In genomic region chr16:46687486-46687885, GRCh38 we compare ENCODE assay signal across 11 cellular contexts. TPM values are rescaled to one million over a fixed set of nuclear protein-coding genes. Genes with fewer than 3 reads are reported as not detected.
A peak's percentile ranks its signal among the peaks of the same experiment; 100 is the strongest.
DNase-seq lines count a peak whose midpoint lies in the region; ATAC-seq, FAIRE-seq and TF ChIP-seq lines count a peak whose summit lies in the region.
"Had no signal": no experiment of that assay in that cellular context is flagged by ENCODE, and none has a peak within 500 bp of the region (broad histone marks: within the 10 kb centered on the region; RNA-seq: fewer than 3 reads in every experiment).

No MANE protein-coding gene starts in this region.

- in situ Hi-C loops in K562 (cut with MboI) = loop anchor here (5.0 kb wide), 1 partner anchor 65 kb away; no protein-coding TSS in a partner anchor

- DNase-seq in right cardiac atrium (no peak), left cardiac atrium (no peak), K562 (ENCODE audit: extremely low read depth in 1 of 4, low spot score in 3 of 4) (peak in 1 of 4 experiments; percentile 7), lower lobe of right lung (no peak), pancreas (no peak), SIG-M5 (lab: John Stamatoyannopoulos, UW) (no peak), 8988T (no peak)
- DNase-seq: activated CD4-positive, alpha-beta T cell treated with anti-CD3 and anti-CD28 coated beads, Interleukin-2, amount 50 U/mL, for 4 hours; NCI-H510A; stimulated activated naive CD4-positive, alpha-beta T cell had no signal

- H3K27ac ChIP-seq in right cardiac atrium (ENCODE audit: low read length) (no peak overlapping the region), K562 (ENCODE audit: extremely low read depth, low read depth, low read length) (peak overlapping the region; percentile 74; the same call in 1 of the 3 replicates), lower lobe of right lung (peak overlapping the region; percentile 88), pancreas (no peak overlapping the region)

- H3K9me3 ChIP-seq in right cardiac atrium (ENCODE audit: control insufficient read depth, low read length) = no peaks in the 10 kb centered on the region
- H3K9me3 ChIP-seq in K562 (replicated peaks; ENCODE audit: control insufficient read depth, insufficient read depth, low read depth, low read length) = no peaks in the 10 kb centered on the region
- H3K9me3 ChIP-seq in lower lobe of right lung = no peaks in the 10 kb centered on the region
- H3K9me3 ChIP-seq in pancreas = no peaks in the 10 kb centered on the region

- POLR2A ChIA-PET in K562 (lab: Yijun Ruan, JAX) = interaction anchor here (0.6 kb wide), 2 partner anchors 150 to 167 kb away, joined by 3 read pairs; no protein-coding TSS in a partner anchor

- TF ChIP-seq CTCF in K562 (IDR thresholded peaks at IDR 0.05 in 2 of 3, conservative IDR thresholded peaks at IDR 0.05 in 1 of 3; ENCODE audit: insufficient read depth in 2 of 3, low read depth in 1 of 3, low read length in 3 of 3) (no peak), lower lobe of right lung (IDR thresholded peaks at IDR 0.05) (no peak), pancreas (IDR thresholded peaks at IDR 0.05) (no peak)

- FAIRE-seq in K562 (lab: Jason Lieb, UNC) (no peak), pancreas (lab: Jason Lieb, UNC) (no peak)

- H2AFZ ChIP-seq in K562 (ENCODE audit: low read depth, low read length) = no peak overlapping the region

- CTCF ChIA-PET in K562 (lab: Yijun Ruan, JAX; ENCODE audit: low intra/inter-chr PET ratio) = interaction anchor here (1.3 kb wide), 1 partner anchor 14 kb away, joined by 3 read pairs; no protein-coding TSS in a partner anchor

- intact Hi-C loops in right cardiac atrium (cut with DNase I) = loop anchor here in 1 of 4 donors (10.0 kb wide), 1 partner anchor 117 kb away; no protein-coding TSS in a partner anchor
- intact Hi-C loops in left cardiac atrium (cut with DNase I) = loop anchor here in 1 of 2 donors (10.0 kb wide), 1 partner anchor 107 kb away; no protein-coding TSS in a partner anchor
- intact Hi-C loops in K562 (cut with micrococcal nuclease) = loop anchor here (5.0 kb wide), 1 partner anchor 145 kb away; the partner anchor contains the start of gene C16orf87
- intact Hi-C loops in lower lobe of right lung (cut with DNase I) = no loop called here
- intact Hi-C loops in pancreas (cut with DNase I) = no loop called here

- peak overlapping the region; percentile 56 to 65; a peak in 3 of 4 replicates for H3K9ac ChIP-seq in K562 (ENCODE audit: insufficient read depth in 1 of 2, low read depth in 2 of 2, low read length in 2 of 2)

- H3K4me3 ChIP-seq in right cardiac atrium (ENCODE audit: low read length) (peak overlapping the region; percentile 72), K562 (peak overlapping the region; percentile 76), lower lobe of right lung (peak overlapping the region; percentile 97), pancreas (peak overlapping the region in 2 of 4 donors; percentile 82 to 88)

- peaks cover 89% of the 10 kb centered on the region for H3K79me2 ChIP-seq in K562 (ENCODE audit: control insufficient read depth, insufficient read depth, low read length)

- TF ChIP-seq POLR2A in K562 (conservative IDR thresholded peaks at IDR 0.05) = no peak

- no peaks in the 10 kb centered on the region for H3K27me3 ChIP-seq in right cardiac atrium (ENCODE audit: control insufficient read depth, insufficient read depth)
- no peaks in the 10 kb centered on the region for H3K27me3 ChIP-seq in K562 (ENCODE audit: control insufficient read depth in 2 of 2, insufficient read depth in 2 of 2, low read length in 2 of 2)
- no peaks in the 10 kb centered on the region for H3K27me3 ChIP-seq in lower lobe of right lung (ENCODE audit: low read depth)
- H3K27me3 ChIP-seq in pancreas = no peaks in the 10 kb centered on the region

- peaks cover 31% of the 10 kb centered on the region for H4K20me1 ChIP-seq in K562 (replicated peaks; ENCODE audit: control insufficient read depth, insufficient read depth, low read length)

- no peak for TF ChIP-seq RAD21 in K562 (CRISPR knock-in tag; conservative IDR thresholded peaks at IDR 0.05 in 1 of 2, IDR thresholded peaks at IDR 0.05 in 1 of 2)

- ATAC-seq in right cardiac atrium (no peak), left cardiac atrium (no peak), K562 (no peak), lower lobe of right lung (no peak), pancreas (no peak), HG03354 (IDR thresholded peaks at IDR 0.05; ENCODE audit: poor library complexity, severe bottlenecking, unreplicated experiment) (no peak)

- H3K9me1 ChIP-seq in K562 (ENCODE audit: control insufficient read depth, insufficient read depth, low read length) = no peaks in the 10 kb centered on the region

- WGBS in right cardiac atrium = 64% methylated on average over 9 of the region's 9 CpGs
- WGBS in K562 (ENCODE audit: insufficient coverage, low coverage, missing lambda C conversion rate) = 41% methylated on average over 9 of the region's 9 CpGs
- 68 to 72% methylated on average over 9 of the region's 9 CpGs for WGBS in pancreas, 2 donors

- peaks cover 21% of the 10 kb centered on the region; the same call in 2 of the 3 replicates for H3K36me3 ChIP-seq in K562 (ENCODE audit: control insufficient read depth, insufficient read depth, low read length)
- no peaks in the 10 kb centered on the region for H3K36me3 ChIP-seq in lower lobe of right lung
- no peaks in the 10 kb centered on the region for H3K36me3 ChIP-seq in pancreas

- no peak for TF ChIP-seq EP300 in K562 (IDR thresholded peaks at IDR 0.05; ENCODE audit: low read length)

- peak overlapping the region; percentile 98 for H3K4me2 ChIP-seq in K562 (ENCODE audit: insufficient read depth, low read length)

- peaks cover 5% of the 10 kb centered on the region for H3K4me1 ChIP-seq in right cardiac atrium (ENCODE audit: control insufficient read depth, insufficient read depth, low read length)
- peaks cover 6 to 19% of the 10 kb centered on the region in 2 experiments; a peak in 4 of 5 replicates for H3K4me1 ChIP-seq in K562 (replicated peaks in 1 of 2; ENCODE audit: control insufficient read depth in 2 of 2, insufficient read depth in 2 of 2, low read length in 2 of 2)
- H3K4me1 ChIP-seq in lower lobe of right lung = peaks cover 49% of the 10 kb centered on the region
- peaks cover 5 to 31% (median 23%) of the 10 kb centered on the region in 3 donors for H3K4me1 ChIP-seq in pancreas

- TSS peak; percentile 50 for BruUV-seq in K562 (replicated peaks; lab: Mats Ljungman, UMichigan)

TF ChIP-seq in K562, 482 proteins besides CTCF, POLR2A, EP300 and RAD21 (continues in another document):
- TF ChIP-seq ZFP30 (CRISPR knock-in tag; IDR thresholded peaks at IDR 0.05; ENCODE audit: borderline replicate concordance) (no peak), HNRNPK (IDR thresholded peaks at IDR 0.05; ENCODE audit: low read depth, low read length, poor library complexity, severe bottlenecking) (no peak), ASH1L (IDR thresholded peaks at IDR 0.05; ENCODE audit: borderline replicate concordance, low read depth, partially characterized antibody) (no peak)

RNA-seq across cellular contexts. Expression of gene VPS35, which starts 1.5 kb away (rescaled TPM):
- 10 to 100 TPM; 77.5 to 94.2 (median 84.9) TPM for total RNA-seq in right cardiac atrium
- polyA plus RNA-seq in right cardiac atrium = 26.7 TPM
- total RNA-seq in left cardiac atrium = 10 to 100 TPM; 68.0 to 74.0 TPM
- 37.9 and 110 TPM in 2 replicates for total RNA-seq in K562 (2011; cell fraction: chromatin; rRNA removed; ENCODE audit: low replicate concordance)
- total RNA-seq in K562 (2011; cell fraction: nucleolus; rRNA removed) = 25.9 and 27.2 TPM in 2 replicates
- total RNA-seq in K562 (2011; cell fraction: nucleoplasm; rRNA removed) = 43.5 and 65.2 TPM in 2 replicates
- 30.4 and 32.7 TPM in 2 replicates for total RNA-seq in K562 (2014; rRNA removed)
- total RNA-seq in K562 (2014; rRNA removed; fragmentation: Illumina TruSeq; extraction: Trizol) = 74.6 and 84.8 TPM in 2 replicates
- total RNA-seq in K562 (2015; rRNA removed; fragmentation: Illumina TruSeq; extraction: Trizol) = 66.2 and 69.9 TPM in 2 replicates
- total RNA-seq in K562 (2021) = 84.4 and 87.3 TPM in 2 replicates
- 40.2 and 53.3 TPM in 2 replicates for polyA plus RNA-seq in K562 (2011; rRNA removed)
- 11.4 and 16.9 TPM in 2 replicates for polyA plus RNA-seq in K562 (2011; cell fraction: cytosol; rRNA removed)
- polyA plus RNA-seq in K562 (2011; cell fraction: nucleus; rRNA removed) = 12.0 and 21.6 TPM in 2 replicates
- polyA plus RNA-seq in K562 (2012) = 58.4 and 83.6 TPM in 2 replicates
- 48.6 and 57.4 TPM in 2 replicates for polyA plus RNA-seq in K562 (2014; fragmentation: Illumina TruSeq; extraction: Trizol)
- polyA plus RNA-seq in K562 (2014; fragmentation: Nextera tagmentation; extraction: Ambion mirVana) = 100 to 1,000 TPM in 1 of 2 experiments, 10 to 100 TPM in 1; 90.4 to 131 TPM
- polyA plus RNA-seq in K562 (2014; rRNA removed) = 35.0 and 42.5 TPM in 2 replicates
- polyA minus RNA-seq in K562 (2011; rRNA and poly(A)+ RNA removed) = 82.5 and 93.0 TPM in 2 replicates
- polyA minus RNA-seq in K562 (2011; cell fraction: cytosol; rRNA and poly(A)+ RNA removed) = 42.1 and 43.0 TPM in 2 replicates
- 39.7 and 71.0 TPM in 2 replicates for polyA minus RNA-seq in K562 (2011; cell fraction: nucleus; rRNA and poly(A)+ RNA removed)
- total RNA-seq in lower lobe of right lung = 98.9 TPM
- total RNA-seq in pancreas = 10 to 100 TPM; 19.3 to 49.9 (median 33.1) TPM
- 10 to 100 TPM in 1 of 2 donors, 1 to 10 TPM in 1; 6.6 to 15.2 TPM for polyA plus RNA-seq in pancreas

RNA-seq across cellular contexts. Expression of gene ORC6, which starts 2.0 kb away (rescaled TPM):
- 1 to 10 TPM; 2.5 to 7.2 (median 4.6) TPM for total RNA-seq in right cardiac atrium
- 3.1 TPM for polyA plus RNA-seq in right cardiac atrium
- total RNA-seq in left cardiac atrium = 1 to 10 TPM; 2.0 to 2.1 TPM
- 49.0 and 106 TPM in 2 replicates for total RNA-seq in K562 (2011; cell fraction: chromatin; rRNA removed; ENCODE audit: low replicate concordance)
- total RNA-seq in K562 (2011; cell fraction: nucleolus; rRNA removed) = 32.9 and 41.1 TPM in 2 replicates
- total RNA-seq in K562 (2011; cell fraction: nucleoplasm; rRNA removed) = 60.8 and 87.6 TPM in 2 replicates
- total RNA-seq in K562 (2014; rRNA removed) = 37.4 and 40.0 TPM in 2 replicates
- 49.0 and 54.6 TPM in 2 replicates for total RNA-seq in K562 (2014; rRNA removed; fragmentation: Illumina TruSeq; extraction: Trizol)
- total RNA-seq in K562 (2015; rRNA removed; fragmentation: Illumina TruSeq; extraction: Trizol) = 47.0 TPM in 2 replicates
- 36.1 and 39.6 TPM in 2 replicates for total RNA-seq in K562 (2021)
- 62.2 and 69.2 TPM in 2 replicates for polyA plus RNA-seq in K562 (2011; rRNA removed)
- 30.3 and 45.4 TPM in 2 replicates for polyA plus RNA-seq in K562 (2011; cell fraction: cytosol; rRNA removed)
- polyA plus RNA-seq in K562 (2011; cell fraction: nucleus; rRNA removed) = 36.3 and 39.7 TPM in 2 replicates
- polyA plus RNA-seq in K562 (2012) = 33.8 and 39.9 TPM in 2 replicates
- polyA plus RNA-seq in K562 (2014; fragmentation: Illumina TruSeq; extraction: Trizol) = 47.4 and 50.4 TPM in 2 replicates
- 10 to 100 TPM; 18.7 to 28.5 TPM for polyA plus RNA-seq in K562 (2014; fragmentation: Nextera tagmentation; extraction: Ambion mirVana)
- polyA plus RNA-seq in K562 (2014; rRNA removed) = 71.4 and 72.4 TPM in 2 replicates
- 21.1 and 25.1 TPM in 2 replicates for polyA minus RNA-seq in K562 (2011; rRNA and poly(A)+ RNA removed)
- polyA minus RNA-seq in K562 (2011; cell fraction: cytosol; rRNA and poly(A)+ RNA removed) = 13.4 and 17.7 TPM in 2 replicates
- polyA minus RNA-seq in K562 (2011; cell fraction: nucleus; rRNA and poly(A)+ RNA removed) = 24.2 and 35.8 TPM in 2 replicates
- total RNA-seq in lower lobe of right lung = 1.3 TPM
- total RNA-seq in pancreas = 1 to 10 TPM in 1 of 6 donors, under 1 TPM in 5; 0.09 to 1.2 (median 0.53) TPM
- under 1 TPM; 0.52 to 0.72 TPM for polyA plus RNA-seq in pancreas

Comparison
In these comparisons a context has a peak if more than half of its experiments do, and no peak if none do; other contexts are left out.
1. H3K27ac ChIP-seq: peak in K562 (single experiment) and lower lobe of right lung (single experiment); none in right cardiac atrium (single experiment) and pancreas (0 of 4).
2. RNA of gene ORC6, which starts 2.0 kb away (total RNA-seq): 32.9 to 106 TPM in K562; 2.5 to 7.2 TPM in right cardiac atrium, 2.0 to 2.1 TPM in left cardiac atrium, 1.3 TPM in lower lobe of right lung (single experiment) and 0.09 to 1.2 TPM in pancreas; every median in the first group is over 4 times any median in the second.